19 cellular contexts compared by ENCODE assay signal in the genomic region with DNA sequence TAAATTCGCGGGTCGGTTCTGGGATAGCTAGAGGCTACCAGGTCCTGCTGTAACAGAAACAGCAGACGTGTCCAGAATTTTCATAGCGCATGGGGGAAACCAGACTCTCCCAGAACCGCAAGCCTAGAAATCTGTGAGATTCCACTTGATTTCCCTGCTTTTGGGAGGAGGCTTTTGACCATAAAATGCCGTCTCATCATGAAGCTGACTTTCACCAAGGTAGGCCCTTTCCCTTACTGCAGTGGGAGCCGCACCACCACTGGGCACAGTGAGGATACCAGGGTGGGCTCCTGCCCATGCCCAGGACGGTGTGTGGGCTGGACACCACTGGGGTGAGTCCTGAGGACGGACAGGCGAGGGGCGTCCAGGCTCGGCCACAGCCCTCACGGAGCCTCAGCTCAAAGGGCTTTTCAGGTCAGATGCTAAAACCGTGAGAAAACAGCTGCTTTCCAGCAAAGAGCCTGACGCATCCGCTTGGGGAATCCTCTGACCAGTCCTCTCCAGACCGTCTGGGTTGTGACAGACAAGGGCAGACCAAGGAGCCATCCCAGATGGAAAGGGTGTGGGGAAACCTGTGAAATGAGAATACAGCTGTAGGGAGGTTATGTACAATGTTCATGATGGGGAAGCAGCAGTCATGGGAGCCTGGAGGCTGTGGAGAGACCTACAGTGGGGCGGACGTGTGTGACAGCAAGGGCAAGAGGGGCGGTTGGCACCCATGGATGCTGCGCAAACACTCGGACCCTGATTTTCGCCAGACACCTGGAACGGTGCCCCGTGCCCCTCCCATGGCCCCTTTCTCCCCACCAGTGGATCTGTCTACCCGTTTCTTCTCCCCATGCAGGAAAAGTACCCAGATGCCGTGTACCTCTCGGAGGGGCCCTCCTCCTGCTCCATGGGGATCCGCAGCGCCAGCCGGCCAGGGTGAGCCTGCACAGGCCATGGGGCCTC. TPM values are rescaled to one million over a fixed set of nuclear protein-coding genes. Genes with fewer than 3 reads are reported as not detected.
DNase-seq lines count a peak whose midpoint lies in the region; ATAC-seq and TF ChIP-seq lines count a peak whose summit lies in the region.
"Had no signal": no experiment of that assay in that cellular context is flagged by ENCODE, and none has a peak within 500 bp of the region (broad histone marks: within the 10 kb centered on the region; RNA-seq: fewer than 3 reads in every experiment).

No MANE protein-coding gene starts in this region.

- 87% methylated on average over 32 of the region's 32 CpGs for WGBS in prostate gland

- H3K27ac ChIP-seq in A673 (ENCODE audit: low read depth, low read length, poor library complexity, severe bottlenecking) = peak overlapping the region; percentile 47
- H3K27ac ChIP-seq in prostate gland = peak overlapping the region; percentile 49 to 65

- H3K4me3 ChIP-seq in A673 (ENCODE audit: low read depth, low read length, poor library complexity, severe bottlenecking) (no peak overlapping the region), prostate gland (no peak overlapping the region)
- H3K4me3 ChIP-seq: ascending aorta had no signal

- H3K4me3 Mint-ChIP-seq in WTC11 = no peak overlapping the region
- H3K4me3 Mint-ChIP-seq in CD14-positive monocyte = no peak overlapping the region
- H3K4me3 Mint-ChIP-seq: activated CD4-positive, alpha-beta T cell treated with anti-CD3 and anti-CD28 coated beads for 36 hours; naive B cell had no signal

- CTCF ChIA-PET in A673 (lab: Charles Lee) (no interaction called here), WTC11 (lab: Charles Lee) (no interaction called here)

- no peaks in the 10 kb centered on the region for H3K9me3 ChIP-seq in A673 (ENCODE audit: low read depth, low read length, poor library complexity, severe bottlenecking)
- no peaks in the 10 kb centered on the region for H3K9me3 ChIP-seq in prostate gland
- H3K9me3 ChIP-seq: ascending aorta had no signal

- H3K4me1 Mint-ChIP-seq in WTC11 (no peaks in the 10 kb centered on the region), CD14-positive monocyte (no peaks in the 10 kb centered on the region)
- H3K4me1 Mint-ChIP-seq: activated CD4-positive, alpha-beta T cell treated with anti-CD3 and anti-CD28 coated beads for 36 hours; naive B cell had no signal

- no TSS peak for BruUV-seq in A673 (replicated peaks; lab: Mats Ljungman, UMichigan)

- no peak for TF ChIP-seq CTCF in A673 (conservative IDR thresholded peaks at IDR 0.05; ENCODE audit: low read depth, low read length)
- TF ChIP-seq CTCF in WTC11 (IDR thresholded peaks at IDR 0.05) = no peak
- TF ChIP-seq CTCF in prostate gland (IDR thresholded peaks at IDR 0.05) = no peak
- TF ChIP-seq CTCF in CD14-positive monocyte (IDR thresholded peaks at IDR 0.05) = no peak

- H3K27me3 ChIP-seq in A673 (replicated peaks; ENCODE audit: insufficient read depth, low read depth, low read length, poor library complexity) (no peaks in the 10 kb centered on the region), prostate gland (replicated peaks; ENCODE audit: insufficient read depth) (no peaks in the 10 kb centered on the region)
- H3K27me3 ChIP-seq: ascending aorta had no signal

- DNase-seq in A673 (ENCODE audit: low spot score) (no peak), WTC11 (ENCODE audit: low spot score) (no peak), Right ventricle myocardium superior (peak; percentile 67), prostate gland (ENCODE audit: low spot score) (no peak), NCI-H1694 treated with DMSO at 0.1 percent for 48 hours (lab: John Stamatoyannopoulos, UW) (no peak), CD14-positive monocyte (ENCODE audit: low spot score) (no peak)
- DNase-seq: activated CD4-positive, alpha-beta T cell treated with anti-CD3 and anti-CD28 coated beads for 36 hours; activated T-cell treated with anti-CD3 and anti-CD28 coated beads for 4 hours; effector memory CD4-positive, alpha-beta T cell; kidney; naive B cell; NCI-H2081 treated with DMSO at 0.1 percent for 48 hours; NCI-H774; RPMI8226; small intestine; substantia nigra had no signal

- H3K9me3 Mint-ChIP-seq in WTC11 = no peaks in the 10 kb centered on the region; the same call in 1 of the 2 replicates
- no peaks in the 10 kb centered on the region for H3K9me3 Mint-ChIP-seq in CD14-positive monocyte

- H3K36me3 Mint-ChIP-seq in WTC11 (peaks cover 26% of the 10 kb centered on the region), CD14-positive monocyte (peaks cover 45 to 53% of the 10 kb centered on the region in 2 donors)

- ATAC-seq in WTC11 (no peak), Right ventricle myocardium superior (ENCODE audit: poor library complexity) (peak; percentile 65), GM21576 (IDR thresholded peaks at IDR 0.05; ENCODE audit: unreplicated experiment) (no peak), GM19452 (IDR thresholded peaks at IDR 0.05; ENCODE audit: unreplicated experiment) (no peak)
- ATAC-seq: activated CD4-positive, alpha-beta T cell treated with anti-CD3 and anti-CD28 coated beads for 36 hours had no signal

- intact Hi-C loops in A673 (cut with micrococcal nuclease; ENCODE audit: unreplicated experiment) (no loop called here), Right ventricle myocardium superior (cut with DNase I) (no loop called here), prostate gland (cut with DNase I) (no loop called here), CD14-positive monocyte (cut with micrococcal nuclease) (no loop called here)

- TF ChIP-seq POLR2A in prostate gland (IDR thresholded peaks at IDR 0.05) = no peak

- H3K27me3 Mint-ChIP-seq in WTC11 (ENCODE audit: low read depth) (no peaks in the 10 kb centered on the region), CD14-positive monocyte (ENCODE audit: low read depth in 3 of 3) (peaks cover 0 to 3% (median 0%) of the 10 kb centered on the region in 3 donors)
- H3K27me3 Mint-ChIP-seq: activated CD4-positive, alpha-beta T cell treated with anti-CD3 and anti-CD28 coated beads for 36 hours; naive B cell had no signal

- H3K4me1 ChIP-seq in A673 (ENCODE audit: insufficient read depth, low read length, poor library complexity, severe bottlenecking) (no peaks in the 10 kb centered on the region), prostate gland (replicated peaks) (no peaks in the 10 kb centered on the region)

- H3K27ac Mint-ChIP-seq in WTC11 (peak overlapping the region; percentile 89), CD14-positive monocyte (no peak overlapping the region)

- H3K36me3 ChIP-seq in A673 (ENCODE audit: insufficient read depth, low read length, poor library complexity, severe bottlenecking) (peaks cover 16% of the 10 kb centered on the region), prostate gland (no peaks in the 10 kb centered on the region)

- POLR2A ChIA-PET in A673 (lab: Charles Lee; ENCODE audit: low non-redundant PET) (no interaction called here), WTC11 (lab: Charles Lee) (no interaction called here)

TF ChIP-seq in WTC11, 78 proteins besides CTCF, POLR2A, EP300 and RAD21 (continues in another document):
- TF ChIP-seq ATF3 (CRISPR knock-in tag; conservative IDR thresholded peaks at IDR 0.05) (no peak), PREB (CRISPR knock-in tag; IDR thresholded peaks at IDR 0.05; ENCODE audit: borderline replicate concordance) (no peak), ZNF232 (CRISPR knock-in tag; IDR thresholded peaks at IDR 0.05) (no peak), ZNF396 (CRISPR knock-in tag; IDR thresholded peaks at IDR 0.05; ENCODE audit: borderline replicate concordance) (no peak)
- TF ChIP-seq, protein P1, sequence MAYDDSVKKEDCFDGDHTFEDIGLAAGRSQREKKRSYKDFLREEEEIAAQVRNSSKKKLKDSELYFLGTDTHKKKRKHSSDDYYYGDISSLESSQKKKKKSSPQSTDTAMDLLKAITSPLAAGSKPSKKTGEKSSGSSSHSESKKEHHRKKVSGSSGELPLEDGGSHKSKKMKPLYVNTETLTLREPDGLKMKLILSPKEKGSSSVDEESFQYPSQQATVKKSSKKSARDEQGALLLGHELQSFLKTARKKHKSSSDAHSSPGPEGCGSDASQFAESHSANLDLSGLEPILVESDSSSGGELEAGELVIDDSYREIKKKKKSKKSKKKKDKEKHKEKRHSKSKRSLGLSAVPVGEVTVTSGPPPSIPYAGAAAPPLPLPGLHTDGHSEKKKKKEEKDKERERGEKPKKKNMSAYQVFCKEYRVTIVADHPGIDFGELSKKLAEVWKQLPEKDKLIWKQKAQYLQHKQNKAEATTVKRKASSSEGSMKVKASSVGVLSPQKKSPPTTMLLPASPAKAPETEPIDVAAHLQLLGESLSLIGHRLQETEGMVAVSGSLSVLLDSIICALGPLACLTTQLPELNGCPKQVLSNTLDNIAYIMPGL (CRISPR knock-in tag; IDR thresholded peaks at IDR 0.05) = no peak
- TF ChIP-seq, protein P2, sequence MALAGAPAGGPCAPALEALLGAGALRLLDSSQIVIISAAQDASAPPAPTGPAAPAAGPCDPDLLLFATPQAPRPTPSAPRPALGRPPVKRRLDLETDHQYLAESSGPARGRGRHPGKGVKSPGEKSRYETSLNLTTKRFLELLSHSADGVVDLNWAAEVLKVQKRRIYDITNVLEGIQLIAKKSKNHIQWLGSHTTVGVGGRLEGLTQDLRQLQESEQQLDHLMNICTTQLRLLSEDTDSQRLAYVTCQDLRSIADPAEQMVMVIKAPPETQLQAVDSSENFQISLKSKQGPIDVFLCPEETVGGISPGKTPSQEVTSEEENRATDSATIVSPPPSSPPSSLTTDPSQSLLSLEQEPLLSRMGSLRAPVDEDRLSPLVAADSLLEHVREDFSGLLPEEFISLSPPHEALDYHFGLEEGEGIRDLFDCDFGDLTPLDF (CRISPR knock-in tag; IDR thresholded peaks at IDR 0.05) = no peak

RNA-seq across cellular contexts. Expression of gene IPPK, which starts 59.2 kb away (rescaled TPM):
- total RNA-seq in A673 (2021) (11.4 and 14.0 TPM in 2 replicates), WTC11 (2021) (8.1 to 9.4 TPM (median 8.6 TPM) in 3 replicates), Right ventricle myocardium superior (7.9 TPM), prostate gland (10 to 100 TPM; 10.3 to 14.0 TPM)
- polyA plus RNA-seq in CD14-positive monocyte = 1 to 10 TPM; 1.9 to 3.2 TPM
